In genomic region chr1:170531758-170532657, GRCh38 we compare ENCODE assay signal across 8 cellular contexts. TPM values are rescaled to one million over a fixed set of nuclear protein-coding genes. Genes with fewer than 3 reads are reported as not detected.
DNase-seq lines count a peak whose midpoint lies in the region; ATAC-seq, FAIRE-seq and TF ChIP-seq lines count a peak whose summit lies in the region.

GORAB (plus strand) TSS chr1:170532166; CDS start chr1:170532224, 58 bp downstream.

- no peak within 1 kb of the TSS for H3K4me3 Mint-ChIP-seq in T-cell

- H3K27me3 ChIP-seq in prostate gland (replicated peaks; ENCODE audit: insufficient read depth), result no peaks in the 10 kb centered on the region

- TF ChIP-seq POLR2A in GM12892 (IDR thresholded peaks at IDR 0.05; ENCODE audit: low read depth, low read length) (peak; percentile 93), prostate gland (IDR thresholded peaks at IDR 0.05) (peak; percentile 70)

- peaks cover 11% of the 10 kb centered on the region for H3K36me3 Mint-ChIP-seq in T-cell

- peak; percentile 76 for DNase-seq in GM12892 (ENCODE audit: insufficient read length)
- peak; percentile 83 for DNase-seq in NCI-H1436 (lab: John Stamatoyannopoulos, UW)
- peak; percentile 69 to 92 (median 83) for DNase-seq in T-cell
- peak; percentile 89 for DNase-seq in amniotic stem cell (lab: John Stamatoyannopoulos, UW)
- peak; percentile 93 for DNase-seq in left ventricle myocardium superior
- DNase-seq in prostate gland (ENCODE audit: low spot score), result peak; percentile 90
- DNase-seq in ureter (ENCODE audit: low spot score), result peak; percentile 91

- intact Hi-C loops in left ventricle myocardium superior (cut with micrococcal nuclease) (loop anchor here (5.0 to 10.0 kb wide), 2 partner anchors 130 to 457 kb away; partner anchors contain the start of genes KIFAP3 and PRRX1), prostate gland (cut with DNase I) (loop anchor here (2.0 to 10.0 kb wide), 3 partner anchors 133 to 587 kb away; partner anchors contain the start of gene PRRX1)

- TF ChIP-seq CTCF in prostate gland (IDR thresholded peaks at IDR 0.05), result no peak

- H3K27ac ChIP-seq in prostate gland, result peak within 1 kb of the TSS; percentile 80 to 81

- peak within 1 kb of the TSS; percentile 45 to 56 for H3K4me3 ChIP-seq in prostate gland

- H3K9me3 ChIP-seq in prostate gland, result no peaks in the 10 kb centered on the region

- CTCF ChIA-PET in T-cell (lab: Charles Lee), result interaction anchor here (0.6 to 1.2 kb wide), 4 partner anchors 458 to 782 kb away, joined by 3 to 4 read pairs (median 4); partner anchors contain the start of genes FMO4 (in 1 of the 2) and KIFAP3 (in 1 of the 2)

- WGBS in prostate gland, result under 1% methylated on average over 36 of the region's 36 CpGs

- H3K4me1 Mint-ChIP-seq in T-cell, result peaks cover 23 to 26% (median 25%) of the 10 kb centered on the region in 3 donors

- no peaks in the 10 kb centered on the region for H3K36me3 ChIP-seq in prostate gland

- ATAC-seq in HG02798 (IDR thresholded peaks at IDR 0.05; ENCODE audit: poor library complexity, unreplicated experiment), result peak; percentile 99
- ATAC-seq in T-cell (replicated peaks in 1 of 4), result peak; percentile 94 to 99 (median 96)
- ATAC-seq in left ventricle myocardium superior, result peak; percentile 99

- no peak within 1 kb of the TSS for H3K27ac Mint-ChIP-seq in T-cell

- H3K27me3 Mint-ChIP-seq in T-cell, result no peaks in the 10 kb centered on the region

- no peaks in the 10 kb centered on the region for H3K9me3 Mint-ChIP-seq in T-cell

- H3K4me1 ChIP-seq in prostate gland (replicated peaks), result no peaks in the 10 kb centered on the region

- POLR2A ChIA-PET in T-cell (lab: Charles Lee), result interaction anchor here in 1 of 2 donors (1.1 kb wide), 1 partner anchor 9 kb away, joined by 4 read pairs; no protein-coding TSS in a partner anchor

- peak; percentile 98 for FAIRE-seq in GM12892 (lab: Jason Lieb, UNC)

RNA-seq across cellular contexts. Expression of gene GORAB, which starts in this region (rescaled TPM):
- polyA plus RNA-seq in GM12892 (2012; ENCODE audit: missing spikeins), result 8.1 TPM
- total RNA-seq in T-cell, result 10 to 100 TPM; 14.9 to 21.8 (median 17.2) TPM
- total RNA-seq in left ventricle myocardium superior, result 10.0 TPM
- total RNA-seq in prostate gland, result 10 to 100 TPM in 1 of 2 donors, 1 to 10 TPM in 1; 8.7 to 12.2 TPM
- total RNA-seq in ureter, result 18.2 TPM

Comparison
In these comparisons a context has a peak if more than half of its experiments do, and no peak if none do; other contexts are left out.
1. Peak in every context shown above with its lines: DNase-seq, ATAC-seq, H3K4me3 ChIP-seq and H3K27ac ChIP-seq.